24 cellular contexts compared by ENCODE assay signal in genomic region chr5:163731256-163731655, GRCh38.
A peak's percentile ranks its signal among the peaks of the same experiment; 100 is the strongest.
DNase-seq lines count a peak whose midpoint lies in the region; ATAC-seq and TF ChIP-seq lines count a peak whose summit lies in the region.
"Had no signal": no experiment of that assay in that cellular context is flagged by ENCODE, and none has a peak within 500 bp of the region (broad histone marks: within the 10 kb centered on the region; RNA-seq: fewer than 3 reads in every experiment).

No MANE protein-coding gene starts in this region.

- no peak overlapping the region for H3K14ac ChIP-seq in trophoblast cell (ENCODE audit: low read length)

- H3K4me1 Mint-ChIP-seq in memory B cell (peaks cover 30% of the 10 kb centered on the region), type B pancreatic cell (ENCODE audit: unreplicated experiment) (peaks cover 9% of the 10 kb centered on the region), T-helper 17 cell (no peaks in the 10 kb centered on the region)
- peaks cover 0 to 5% (median 0%) of the 10 kb centered on the region in 4 donors for H3K4me1 Mint-ChIP-seq in naive thymus-derived CD8-positive, alpha-beta T cell

- H3K27me3 ChIP-seq in cardiac muscle cell (no peaks in the 10 kb centered on the region), right cardiac atrium (ENCODE audit: control insufficient read depth, insufficient read depth) (no peaks in the 10 kb centered on the region), trophoblast cell (ENCODE audit: insufficient read depth, low read length) (no peaks in the 10 kb centered on the region), vagina (no peaks in the 10 kb centered on the region)
- H3K27me3 ChIP-seq: BLaER1 treated with 17β-estradiol and CSF1 and Interleukin-3, amounts not matched to agents 10 nM and 100 nM had no signal

- H3K27ac Mint-ChIP-seq in memory B cell (peak overlapping the region; percentile 12), type B pancreatic cell (peak overlapping the region; percentile 76), T-helper 17 cell (no peak overlapping the region)
- H3K27ac Mint-ChIP-seq in naive thymus-derived CD8-positive, alpha-beta T cell, result no peak overlapping the region
- H3K27ac Mint-ChIP-seq: B cell; CD4-positive, alpha-beta T cell; CD8-positive, alpha-beta T cell had no signal

- H2AFZ ChIP-seq in trophoblast cell (ENCODE audit: insufficient read depth, low read length, poor library complexity), result no peak overlapping the region

- H3K18ac ChIP-seq in trophoblast cell (ENCODE audit: low read length), result no peak overlapping the region

- intact Hi-C loops in right cardiac atrium (cut with DNase I), result no loop called here
- intact Hi-C loops in vagina (cut with DNase I), result no loop called here

- no peak overlapping the region for H4K8ac ChIP-seq in trophoblast cell (ENCODE audit: low read depth, low read length)

- no peak overlapping the region for H2AK5ac ChIP-seq in trophoblast cell (ENCODE audit: low read length)

- H3K4ac ChIP-seq in trophoblast cell (ENCODE audit: low read depth, low read length), result no peak overlapping the region

- TF ChIP-seq POLR2A in vagina (IDR thresholded peaks at IDR 0.05), result no peak

- H3K9me3 ChIP-seq in cardiac muscle cell (ENCODE audit: low read depth), result no peaks in the 10 kb centered on the region
- no peaks in the 10 kb centered on the region for H3K9me3 ChIP-seq in right cardiac atrium (ENCODE audit: control insufficient read depth, low read length)
- no peaks in the 10 kb centered on the region for H3K9me3 ChIP-seq in trophoblast cell (ENCODE audit: insufficient read depth, low read depth, low read length)
- H3K9me3 ChIP-seq in vagina, result no peaks in the 10 kb centered on the region
- no peaks in the 10 kb centered on the region for H3K9me3 ChIP-seq in T-helper 17 cell (ENCODE audit: control insufficient read depth, low read length, poor library complexity, severe bottlenecking)
- H3K9me3 ChIP-seq: A549; BLaER1 treated with 17β-estradiol and CSF1 and Interleukin-3, amounts not matched to agents 10 nM and 100 nM had no signal

- H4K91ac ChIP-seq in trophoblast cell (ENCODE audit: low read depth, low read length), result no peak overlapping the region

- no peak overlapping the region for H2BK12ac ChIP-seq in trophoblast cell (ENCODE audit: low read length)

- H3K4me3 ChIP-seq in cardiac muscle cell (no peak overlapping the region), right cardiac atrium (ENCODE audit: low read length) (no peak overlapping the region), trophoblast cell (ENCODE audit: low read depth, low read length) (no peak overlapping the region), vagina (no peak overlapping the region)
- H3K4me3 ChIP-seq: A549; BLaER1 treated with 17β-estradiol and CSF1 and Interleukin-3, amounts not matched to agents 10 nM and 100 nM; GM12878 had no signal

- H3K4me1 ChIP-seq in cardiac muscle cell (ENCODE audit: low read depth), result peaks cover 23% of the 10 kb centered on the region
- H3K4me1 ChIP-seq in right cardiac atrium (ENCODE audit: control insufficient read depth, insufficient read depth, low read length), result no peaks in the 10 kb centered on the region
- peaks cover 0 to 3% of the 10 kb centered on the region in 2 experiments for H3K4me1 ChIP-seq in trophoblast cell (ENCODE audit: control insufficient read depth in 1 of 2, insufficient read depth in 2 of 2, low read length in 2 of 2)
- no peaks in the 10 kb centered on the region for H3K4me1 ChIP-seq in vagina
- H3K4me1 ChIP-seq: A549; BLaER1 treated with 17β-estradiol and CSF1 and Interleukin-3, amounts not matched to agents 10 nM and 100 nM had no signal

- H3K36me3 Mint-ChIP-seq in memory B cell (peaks cover 2% of the 10 kb centered on the region), type B pancreatic cell (no peaks in the 10 kb centered on the region), T-helper 17 cell (ENCODE audit: low read depth) (no peaks in the 10 kb centered on the region)
- H3K36me3 Mint-ChIP-seq in naive thymus-derived CD8-positive, alpha-beta T cell, result no peaks in the 10 kb centered on the region
- H3K36me3 Mint-ChIP-seq: CD8-positive, alpha-beta T cell had no signal

- H3K36me3 ChIP-seq in cardiac muscle cell, result no peaks in the 10 kb centered on the region
- no peaks in the 10 kb centered on the region for H3K36me3 ChIP-seq in trophoblast cell (ENCODE audit: control insufficient read depth in 1 of 2, insufficient read depth in 2 of 2, low read length in 2 of 2)
- no peaks in the 10 kb centered on the region for H3K36me3 ChIP-seq in vagina
- H3K36me3 ChIP-seq: BLaER1 treated with 17β-estradiol and CSF1 and Interleukin-3, amounts not matched to agents 10 nM and 100 nM had no signal

- H3K27me3 Mint-ChIP-seq in memory B cell (no peaks in the 10 kb centered on the region), type B pancreatic cell (no peaks in the 10 kb centered on the region), T-helper 17 cell (no peaks in the 10 kb centered on the region)
- peaks cover 0 to 17% (median 2%) of the 10 kb centered on the region in 5 donors for H3K27me3 Mint-ChIP-seq in naive thymus-derived CD8-positive, alpha-beta T cell
- H3K27me3 Mint-ChIP-seq: CD4-positive, alpha-beta T cell had no signal

- peaks cover 1% of the 10 kb centered on the region for H3K79me1 ChIP-seq in trophoblast cell (ENCODE audit: low read length)

- TF ChIP-seq CTCF in cardiac muscle cell (IDR thresholded peaks at IDR 0.05; ENCODE audit: low read depth, low read length) (no peak), type B pancreatic cell (conservative IDR thresholded peaks at IDR 0.05) (no peak), vagina (IDR thresholded peaks at IDR 0.05) (no peak)

- no peak overlapping the region for H2BK120ac ChIP-seq in trophoblast cell (ENCODE audit: insufficient read depth, low read length, poor library complexity)

- no peak overlapping the region for H3K23ac ChIP-seq in trophoblast cell (ENCODE audit: low read length)

- H3K4me3 Mint-ChIP-seq in memory B cell (no peak overlapping the region), type B pancreatic cell (peak overlapping the region; percentile 8), T-helper 17 cell (no peak overlapping the region)
- H3K4me3 Mint-ChIP-seq in naive thymus-derived CD8-positive, alpha-beta T cell, result no peak overlapping the region
- H3K4me3 Mint-ChIP-seq: B cell; CD4-positive, alpha-beta T cell; CD8-positive, alpha-beta T cell had no signal

- H3K9ac ChIP-seq in trophoblast cell (ENCODE audit: low read length), result no peak overlapping the region
- H3K9ac ChIP-seq: BLaER1 treated with 17β-estradiol and CSF1 and Interleukin-3, amounts not matched to agents 10 nM and 100 nM had no signal

- no peak overlapping the region for H4K12ac ChIP-seq in trophoblast cell (ENCODE audit: low read depth, low read length)

- DNase-seq in cardiac muscle cell (ENCODE audit: low read depth in 1 of 2, low spot score in 1 of 2) (no peak), right cardiac atrium (no peak), memory B cell (ENCODE audit: low spot score in 2 of 2) (no peak), trophoblast cell (peak; percentile 62 to 93), type B pancreatic cell (ENCODE audit: extremely low spot score, unreplicated experiment) (no peak), vagina (ENCODE audit: extremely low spot score in 2 of 2) (no peak), T-helper 17 cell (no peak)
- DNase-seq in naive thymus-derived CD8-positive, alpha-beta T cell, result no peak
- DNase-seq: AML-193; CD4-positive, alpha-beta T cell; CD8-positive, alpha-beta T cell; DMS 273 treated with DMSO at 0.1 percent for 48 hours; DMS153; DMS53; DMS79; DND-41; EL; GDM1 had no signal

- POLR2A ChIA-PET in naive thymus-derived CD8-positive, alpha-beta T cell (lab: Charles Lee), result no interaction called here

- H3K9me3 Mint-ChIP-seq in memory B cell (peaks cover 2% of the 10 kb centered on the region), type B pancreatic cell (no peaks in the 10 kb centered on the region)
- H3K9me3 Mint-ChIP-seq in naive thymus-derived CD8-positive, alpha-beta T cell, result peaks cover 0 to 15% (median 2%) of the 10 kb centered on the region in 9 donors
- H3K9me3 Mint-ChIP-seq: CD8-positive, alpha-beta T cell had no signal

- 82% methylated on average over 2 of the region's 2 CpGs for WGBS in right cardiac atrium
- WGBS in trophoblast cell (ENCODE audit: extremely low coverage, insufficient coverage, insufficient read length), result no CpG with 5 or more reads among the region's 2 CpGs

- H3K27ac ChIP-seq in cardiac muscle cell (peak overlapping the region; percentile 89), right cardiac atrium (ENCODE audit: low read length) (no peak overlapping the region), trophoblast cell (ENCODE audit: low read depth, low read length) (peak overlapping the region; percentile 41), vagina (no peak overlapping the region)
- H3K27ac ChIP-seq: 22Rv1; A549; BLaER1 treated with 17β-estradiol and CSF1 and Interleukin-3, amounts not matched to agents 10 nM and 100 nM; C4-2B had no signal

- ATAC-seq in right cardiac atrium (no peak), memory B cell (ENCODE audit: low read depth) (no peak), T-helper 17 cell (no peak)
- no peak for ATAC-seq in naive thymus-derived CD8-positive, alpha-beta T cell
- ATAC-seq: A549; CD8-positive, alpha-beta T cell; GM12878 had no signal

- H3K79me2 ChIP-seq in trophoblast cell (ENCODE audit: control insufficient read depth, insufficient read depth, low read length, poor library complexity), result no peaks in the 10 kb centered on the region

- no peak overlapping the region for H3K4me2 ChIP-seq in trophoblast cell (ENCODE audit: low read length)
- H3K4me2 ChIP-seq: A549; BLaER1 treated with 17β-estradiol and CSF1 and Interleukin-3, amounts not matched to agents 10 nM and 100 nM had no signal

- no peak overlapping the region for H2BK5ac ChIP-seq in trophoblast cell (ENCODE audit: low read depth, low read length, poor library complexity)

Comparison
In these comparisons a context has a peak if more than half of its experiments do, and no peak if none do; other contexts are left out.
1. H3K27ac ChIP-seq: peak in cardiac muscle cell (single experiment) and trophoblast cell (single experiment); none in right cardiac atrium (single experiment) and vagina (single experiment).
2. DNase-seq: peak in trophoblast cell (2 of 2); none in cardiac muscle cell (0 of 2), right cardiac atrium (0 of 3), memory B cell (0 of 2), type B pancreatic cell (single experiment), naive thymus-derived CD8-positive, alpha-beta T cell (0 of 10), vagina (0 of 2) and T-helper 17 cell (0 of 3).
3. H3K27ac Mint-ChIP-seq: peak in memory B cell (single experiment) and type B pancreatic cell (single experiment); none in naive thymus-derived CD8-positive, alpha-beta T cell (0 of 10) and T-helper 17 cell (single experiment).